ENCODE assay signal across 9 cellular contexts in genomic region chr1:206714331-206715058, GRCh38. TPM values are rescaled to one million over a fixed set of nuclear protein-coding genes. Genes with fewer than 3 reads are reported as not detected.
DNase-seq lines count a peak whose midpoint lies in the region; ATAC-seq and TF ChIP-seq lines count a peak whose summit lies in the region.
"Had no signal": no experiment of that assay in that cellular context is flagged by ENCODE, and none has a peak within 500 bp of the region (broad histone marks: within the 10 kb centered on the region; RNA-seq: fewer than 3 reads in every experiment).

No MANE protein-coding gene starts in this region.

- no peaks in the 10 kb centered on the region for H3K36me3 ChIP-seq in RWPE2 (ENCODE audit: low read depth)
- H3K36me3 ChIP-seq in sigmoid colon = no peaks in the 10 kb centered on the region

- H3K27ac ChIP-seq in RWPE2 (ENCODE audit: poor library complexity, severe bottlenecking) = no peak overlapping the region
- H3K27ac ChIP-seq in sigmoid colon = peak overlapping the region; percentile 55 to 88 (median 82)

- H3K4me3 ChIP-seq in RWPE2 (ENCODE audit: severe bottlenecking) (no peak overlapping the region), sigmoid colon (peak overlapping the region in 1 of 4 donors; percentile 2)

- no peak for TF ChIP-seq POLR2A in sigmoid colon (IDR thresholded peaks at IDR 0.05)

- WGBS in sigmoid colon, 2 donors = 26 to 51% methylated on average over 9 of the region's 9 CpGs

- TF ChIP-seq CTCF in RWPE2 (IDR thresholded peaks at IDR 0.05; ENCODE audit: poor library complexity, severe bottlenecking) (no peak), sigmoid colon (IDR thresholded peaks at IDR 0.05) (no peak)

- peak; percentile 63 for ATAC-seq in RWPE2 (ENCODE audit: low read depth)
- ATAC-seq in HG03442 (IDR thresholded peaks at IDR 0.05; ENCODE audit: unreplicated experiment) = no peak
- ATAC-seq in HG02885 (IDR thresholded peaks at IDR 0.05; ENCODE audit: poor library complexity, unreplicated experiment) = no peak

- H3K9me3 ChIP-seq in RWPE2 (ENCODE audit: severe bottlenecking) (no peaks in the 10 kb centered on the region), sigmoid colon (no peaks in the 10 kb centered on the region)

- H3K4me1 ChIP-seq in RWPE2 (ENCODE audit: insufficient read depth, poor library complexity, severe bottlenecking) = peaks cover 23% of the 10 kb centered on the region
- peaks cover 0 to 92% (median 73%) of the 10 kb centered on the region in 4 donors for H3K4me1 ChIP-seq in sigmoid colon

- intact Hi-C loops in sigmoid colon (cut with DNase I) = loop anchor here (2.0 to 5.0 kb wide), 3 partner anchors 22 to 77 kb away; partner anchors contain the start of gene DYRK3

- peak in 1 of 4 donors; percentile 71 for TF ChIP-seq EP300 in sigmoid colon (IDR thresholded peaks at IDR 0.05)

- peak; percentile 79 for DNase-seq in ELR (ENCODE audit: low read depth)
- DNase-seq in RWPE2 (ENCODE audit: low spot score) = no peak
- DNase-seq in fibroblast of gingiva (ENCODE audit: low read depth) = peak; percentile 80
- DNase-seq in sigmoid colon = peak; percentile 86
- no peak for DNase-seq in iPS-NIHi11 (ENCODE audit: low spot score)
- DNase-seq in islet precursor cell = no peak

- H3K27me3 ChIP-seq in RWPE2 (ENCODE audit: insufficient read depth, poor library complexity, severe bottlenecking) (no peaks in the 10 kb centered on the region), sigmoid colon (no peaks in the 10 kb centered on the region)

RNA-seq across cellular contexts. Expression of gene MAPKAPK2, which starts 29.8 kb away (rescaled TPM):
- total RNA-seq in sigmoid colon = 10 to 100 TPM; 32.1 to 61.4 (median 40.5) TPM
- 10 to 100 TPM; 37.8 to 55.5 (median 39.3) TPM for polyA plus RNA-seq in sigmoid colon

RNA-seq across cellular contexts. Expression of gene IL19, which starts 56.1 kb away (rescaled TPM):
- not detected for total RNA-seq in sigmoid colon
- polyA plus RNA-seq in sigmoid colon = under 1 TPM in 1 of 3 donors, not detected in 2; 0.10 TPM
- total RNA-seq: glomerular endothelial cell had no signal

RNA-seq across cellular contexts. Expression of gene IL10, which starts 57.8 kb away (rescaled TPM):
- total RNA-seq in sigmoid colon = 10 to 100 TPM in 2 of 4 donors, 1 to 10 TPM in 2; 1.7 to 11.1 (median 8.2) TPM
- polyA plus RNA-seq in sigmoid colon = 10 to 100 TPM in 1 of 3 donors, 1 to 10 TPM in 2; 1.6 to 16.8 (median 2.8) TPM
- total RNA-seq: glomerular endothelial cell had no signal

Comparison
In these comparisons a context has a peak if more than half of its experiments do, and no peak if none do; other contexts are left out.
1. DNase-seq: peak in ELR (single experiment), fibroblast of gingiva (single experiment) and sigmoid colon (single experiment); none in RWPE2 (single experiment), iPS-NIHi11 (single experiment) and islet precursor cell (single experiment).